In genomic region chr6:43634702-43635303, GRCh38 we compare ENCODE assay signal across 1 cellular context.
TF ChIP-seq lines count a peak whose summit lies in the region.

No MANE protein-coding gene starts in this region.

TF ChIP-seq in endothelial cell of umbilical vein, 7 proteins besides CTCF, POLR2A, EP300 and RAD21 (continued from another document):
- TF ChIP-seq JUN (IDR thresholded peaks at IDR 0.05; ENCODE audit: borderline replicate concordance, insufficient read depth, insufficient read length, low read depth), result no peak
- no peak for TF ChIP-seq EZH2 (IDR thresholded peaks at IDR 0.05; ENCODE audit: borderline replicate concordance, low read depth, low read length, severe bottlenecking)
- no peak for TF ChIP-seq MAX (IDR thresholded peaks at IDR 0.05; ENCODE audit: insufficient read depth, insufficient read length)
